2 cellular contexts compared by ENCODE assay signal in genomic region chr9:95458666-95459065, GRCh38.
TF ChIP-seq lines count a peak whose summit lies in the region.

No MANE protein-coding gene starts in this region.

TF ChIP-seq in IMR-90, 13 proteins besides CTCF, POLR2A, EP300 and RAD21:
- no peak for TF ChIP-seq MAFK (IDR thresholded peaks at IDR 0.05; ENCODE audit: low read depth, low read length)
- no peak for TF ChIP-seq NFE2L2 (IDR thresholded peaks at IDR 0.05; ENCODE audit: low read depth, low read length)
- TF ChIP-seq CEBPB (IDR thresholded peaks at IDR 0.05; ENCODE audit: low read depth, low read length) = no peak
- TF ChIP-seq RFX5 (IDR thresholded peaks at IDR 0.05; ENCODE audit: low read depth, low read length) = no peak
- no peak for TF ChIP-seq MXI1 (IDR thresholded peaks at IDR 0.05; ENCODE audit: borderline replicate concordance, low read depth, low read length)

TF ChIP-seq in endothelial cell of umbilical vein, 7 proteins besides CTCF, POLR2A, EP300 and RAD21:
- TF ChIP-seq EZH2 (IDR thresholded peaks at IDR 0.05; ENCODE audit: borderline replicate concordance, low read depth, low read length, severe bottlenecking) (no peak), POLR2AphosphoS5 (IDR thresholded peaks at IDR 0.05; ENCODE audit: insufficient read depth, low read depth, low read length) (no peak), FOS (IDR thresholded peaks at IDR 0.05; ENCODE audit: borderline replicate concordance, insufficient read depth, low read length) (no peak), MYC (IDR thresholded peaks at IDR 0.05; ENCODE audit: low read depth, low read length) (no peak), MAX (IDR thresholded peaks at IDR 0.05; ENCODE audit: insufficient read depth, insufficient read length) (no peak), GATA2 (IDR thresholded peaks at IDR 0.05; ENCODE audit: insufficient read depth, insufficient read length, low read depth, low read length) (no peak), JUN (IDR thresholded peaks at IDR 0.05; ENCODE audit: borderline replicate concordance, insufficient read depth, insufficient read length, low read depth) (no peak)
